Comparison of ENCODE assay signal across 8 cellular contexts in genomic region chr14:58299665-58300202, GRCh38. TPM values are rescaled to one million over a fixed set of nuclear protein-coding genes. Genes with fewer than 3 reads are reported as not detected.
DNase-seq lines count a peak whose midpoint lies in the region; TF ChIP-seq lines count a peak whose summit lies in the region.

No MANE protein-coding gene starts in this region.

- H3K9me3 Mint-ChIP-seq in nephron = no peaks in the 10 kb centered on the region

- H3K36me3 Mint-ChIP-seq in nephron (ENCODE audit: low read depth) = peaks cover 31% of the 10 kb centered on the region

- no peaks in the 10 kb centered on the region for H3K27me3 ChIP-seq in right atrium auricular region

- no peaks in the 10 kb centered on the region for H3K27me3 Mint-ChIP-seq in nephron (ENCODE audit: low read depth)

- no peak for TF ChIP-seq CTCF in right atrium auricular region (IDR thresholded peaks at IDR 0.05)
- TF ChIP-seq CTCF in nephron (IDR thresholded peaks at IDR 0.05; ENCODE audit: unreplicated experiment in 3 of 3) = no peak

- H3K4me1 Mint-ChIP-seq in nephron = peaks cover 5% of the 10 kb centered on the region

- H3K9me3 ChIP-seq in right atrium auricular region (no peaks in the 10 kb centered on the region), SK-N-MC (ENCODE audit: low read depth, low read length) (no peaks in the 10 kb centered on the region)

- no peak for DNase-seq in right atrium auricular region (ENCODE audit: low spot score)
- no peak for DNase-seq in cardiac septum (ENCODE audit: low spot score)
- DNase-seq in SK-N-MC (ENCODE audit: low read depth, low spot score) = no peak
- DNase-seq in erythroblast (lab: John Stamatoyannopoulos, UW) = peak; percentile 55 to 72
- no peak for DNase-seq in occipital lobe (lab: John Stamatoyannopoulos, UW)
- DNase-seq in NCI-H1048 (lab: John Stamatoyannopoulos, UW) = no peak
- no peak for DNase-seq in GM19240 (ENCODE audit: insufficient read length, low spot score)

- peak overlapping the region; percentile 90 to 99 (median 97) for H3K27ac Mint-ChIP-seq in nephron

- H3K9ac ChIP-seq in SK-N-MC (ENCODE audit: insufficient read length) = peak overlapping the region; percentile 83

- peak overlapping the region; percentile 99 to 100 (median 100) for H3K4me3 Mint-ChIP-seq in nephron

- H3K36me3 ChIP-seq in right atrium auricular region (peaks cover 25% of the 10 kb centered on the region), SK-N-MC (ENCODE audit: insufficient read depth, low read length) (peaks cover 30% of the 10 kb centered on the region)

- intact Hi-C loops in cardiac septum (cut with DNase I) = loop anchor here (2.0 to 5.0 kb wide), 2 partner anchors 129 to 147 kb away; partner anchors contain the start of gene ARMH4

- H3K27ac ChIP-seq in right atrium auricular region (peak overlapping the region; percentile 96), SK-N-MC (no peak overlapping the region)

- TF ChIP-seq POLR2A in erythroblast (IDR thresholded peaks at IDR 0.05; ENCODE audit: low read length) = peak; percentile 29

- H3K4me1 ChIP-seq in right atrium auricular region = peaks cover 0 to 33% of the 10 kb centered on the region in 2 donors

- H3K4me3 ChIP-seq in right atrium auricular region (peak overlapping the region; percentile 87 to 96), SK-N-MC (peak overlapping the region; percentile 98)

RNA-seq across cellular contexts. Expression of gene ARID4A, which starts 1.4 kb away (rescaled TPM):
- total RNA-seq in right atrium auricular region = 10 to 100 TPM in 1 of 2 donors, 1 to 10 TPM in 1; 9.5 to 12.7 TPM
- total RNA-seq in cardiac septum = 22.2 TPM
- total RNA-seq in occipital lobe = 64.1 TPM

RNA-seq across cellular contexts. Expression of gene PSMA3, which starts 55.1 kb away (rescaled TPM):
- total RNA-seq in right atrium auricular region = 10 to 100 TPM; 78.9 to 85.3 TPM
- total RNA-seq in cardiac septum = 118 TPM
- total RNA-seq in occipital lobe = 42.9 TPM

Comparison
In these comparisons a context has a peak if more than half of its experiments do, and no peak if none do; other contexts are left out.
1. DNase-seq: peak in erythroblast (2 of 2); none in right atrium auricular region (single experiment), cardiac septum (single experiment), SK-N-MC (single experiment), occipital lobe (single experiment), NCI-H1048 (single experiment) and GM19240 (single experiment).